ENCODE assay signal across 1 cellular context in genomic region chr17:21251611-21252010, GRCh38.
TF ChIP-seq lines count a peak whose summit lies in the region.

No MANE protein-coding gene starts in this region.

TF ChIP-seq in neural cell, 6 proteins besides CTCF, POLR2A, EP300 and RAD21 (continued from another document):
- TF ChIP-seq REST (IDR thresholded peaks at IDR 0.05; ENCODE audit: borderline replicate concordance) (no peak), EZH2 (IDR thresholded peaks at IDR 0.05; ENCODE audit: borderline replicate concordance, insufficient read depth, low read length, poor library complexity, severe bottlenecking) (no peak), MXI1 (conservative IDR thresholded peaks at IDR 0.05; ENCODE audit: poor library complexity, severe bottlenecking) (no peak), POLR2AphosphoS5 (IDR thresholded peaks at IDR 0.05) (no peak)
